In genomic region chr11:12882670-12883069, GRCh38 we compare ENCODE assay signal across 13 cellular contexts.
"Had no signal": no experiment of that assay in that cellular context is flagged by ENCODE, and none has a peak within 500 bp of the region (broad histone marks: within the 10 kb centered on the region; RNA-seq: fewer than 3 reads in every experiment).

No MANE protein-coding gene starts in this region.

- H3K27ac ChIP-seq: foreskin keratinocyte, right atrium auricular region, tibial artery had no signal

- H3K9me3 ChIP-seq: right atrium auricular region, tibial artery had no signal

- ATAC-seq: esophagus mucosa, foreskin keratinocyte, natural killer cell had no signal

- H3K27me3 ChIP-seq: foreskin keratinocyte, right atrium auricular region, tibial artery had no signal

- H3K4me1 ChIP-seq: foreskin keratinocyte, tibial artery had no signal

- DNase-seq: cortex of kidney; effector memory CD4-positive, alpha-beta T cell; foreskin keratinocyte; head of caudate nucleus; hippocampal formation; natural killer cell; posterior cingulate gyrus; small intestine; stimulated activated CD4-positive, alpha-beta T cell treated with anti-CD3 and anti-CD28 coated beads, Interleukin-2, amount 100 ng/mL, for 48 hours; stimulated activated naive CD4-positive, alpha-beta T cell treated with Interleukin-2 at 50 U/mL for 16 hours; tibial artery had no signal

- H3K4me3 ChIP-seq: right atrium auricular region, tibial artery had no signal
